Comparison of ENCODE assay signal across 9 cellular contexts in genomic region chr20:6916938-6917337, GRCh38.
"Had no signal": no experiment of that assay in that cellular context is flagged by ENCODE, and none has a peak within 500 bp of the region (broad histone marks: within the 10 kb centered on the region; RNA-seq: fewer than 3 reads in every experiment).

No MANE protein-coding gene starts in this region.

- H3K9me3 Mint-ChIP-seq: H9 had no signal

- H3K4me3 Mint-ChIP-seq: H9 had no signal

- ATAC-seq: K562 had no signal

- DNase-seq: GM23248, H9, HCEC 1CT, IMR-90, KG1 had no signal

- H3K4me3 ChIP-seq: GM23248, K562 had no signal

- H2AFZ ChIP-seq: GM23248 had no signal

- H3K9ac ChIP-seq: GM23248 had no signal

- H3K27ac ChIP-seq: GM23248 had no signal

- FAIRE-seq: H1, H54, HTR-8/SVneo, K562 had no signal
